In genomic region chr2:73071452-73072399, GRCh38 we compare ENCODE assay signal across 8 cellular contexts.
DNase-seq lines count a peak whose midpoint lies in the region; ATAC-seq and TF ChIP-seq lines count a peak whose summit lies in the region.

Gene SFXN5 (minus strand): TSS chr2:73071712. CDS start chr2:73071705, 7 bp downstream.

- DNase-seq in AG09309 (ENCODE audit: low read depth) (peak; percentile 52), NCI-H446 (lab: John Stamatoyannopoulos, UW) (peak; percentile 57 to 86), cerebellar cortex (ENCODE audit: low spot score) (peak; percentile 94), islet precursor cell (peak; percentile 96)
- DNase-seq in activated CD4-positive, CD25-positive, alpha-beta regulatory T cell treated with anti-CD3 and anti-CD28 coated beads, Interleukin-2, amount 50 U/mL, for 16 hours (ENCODE audit: low read depth, low spot score): peak; percentile 75
- peak; percentile 79 to 82 (median 81) for DNase-seq in stimulated activated CD4-positive, alpha-beta T cell treated with anti-CD3 and anti-CD28 coated beads, Interleukin-12 subunit alpha, Interleukin-12 subunit beta, amount 100 ng/mL, for 48 hours (ENCODE audit: low read depth in 2 of 3, low spot score in 1 of 3)

- peak; percentile 22 for TF ChIP-seq CTCF in AG09309 (IDR thresholded peaks at IDR 0.05; ENCODE audit: control insufficient read depth, insufficient read depth, low read depth, low read length, missing control alignments)

- peak within 1 kb of the TSS; percentile 83 for H3K4me3 ChIP-seq in AG09309 (ENCODE audit: control insufficient read depth, low read depth, low read length)

- peak; percentile 83 for ATAC-seq in GM19023 (IDR thresholded peaks at IDR 0.05; ENCODE audit: unreplicated experiment)
- ATAC-seq in HG03280 (IDR thresholded peaks at IDR 0.05; ENCODE audit: unreplicated experiment): peak; percentile 76

Comparison
In these comparisons a context has a peak if more than half of its experiments do, and no peak if none do; other contexts are left out.
1. Peak in every context shown above with its lines: DNase-seq, ATAC-seq and H3K4me3 ChIP-seq.